Comparison of ENCODE assay signal across 26 cellular contexts in the genomic region with DNA sequence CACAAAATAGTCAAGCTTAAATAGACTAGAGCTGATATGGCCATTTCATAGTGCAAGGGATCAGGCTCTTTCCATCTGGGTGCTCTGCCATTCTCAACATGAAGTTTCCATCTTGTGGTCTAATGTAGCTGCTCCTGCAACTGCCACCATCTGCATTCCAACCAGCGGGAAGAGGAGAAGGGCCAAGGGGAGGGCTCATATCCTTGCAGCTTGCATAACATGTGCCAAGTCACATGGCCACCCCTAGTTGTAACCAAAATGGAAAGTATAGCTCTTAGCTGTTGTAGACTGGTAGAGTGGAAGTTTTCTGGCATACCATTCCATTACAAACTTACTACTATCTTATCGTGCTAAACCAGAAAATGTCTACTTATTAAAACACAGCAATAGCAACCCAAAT.
"Had no signal": no experiment of that assay in that cellular context is flagged by ENCODE, and none has a peak within 500 bp of the region (broad histone marks: within the 10 kb centered on the region; RNA-seq: fewer than 3 reads in every experiment).

No MANE protein-coding gene starts in this region.

- H3K4me3 ChIP-seq: colonic mucosa had no signal

- H3K9me3 ChIP-seq: colonic mucosa had no signal

- H3K4me1 Mint-ChIP-seq: activated naive CD4-positive, alpha-beta T cell treated with anti-CD3 and anti-CD28 coated beads, Interleukin-2, amount 10 ng/mL, durations not matched to agents 7 days and 5 days; activated naive CD8-positive, alpha-beta T cell treated with anti-CD3 and anti-CD28 coated beads, Interleukin-2, amount 50 U/mL, for 24 hours; central memory CD8-positive, alpha-beta T cell had no signal

- H3K27me3 ChIP-seq: brain microvascular endothelial cell, colonic mucosa had no signal

- DNase-seq: activated CD4-positive, alpha-beta memory T cell treated with anti-CD3 and anti-CD28 coated beads for 36 hours; activated CD4-positive, alpha-beta T cell treated with anti-CD3 and anti-CD28 coated beads, Interleukin-2, amount 50 U/mL, for 1 hour; activated CD8-positive, alpha-beta memory T cell treated with anti-CD3 and anti-CD28 coated beads, Interleukin-2, amount 50 U/mL, for 4 hours; activated effector memory CD4-positive, alpha-beta T cell treated with Interleukin-2 at 50 U/mL for 16 hours; activated naive CD4-positive, alpha-beta T cell treated with anti-CD3 and anti-CD28 coated beads, Interleukin-2, amount 10 ng/mL, durations not matched to agents 7 days and 5 days; activated naive CD8-positive, alpha-beta T cell treated with anti-CD3 and anti-CD28 coated beads, Interleukin-2, amount 50 U/mL, for 24 hours; activated T-cell treated with anti-CD3 and anti-CD28 coated beads for 4 hours; activated T-cell treated with anti-CD3 and anti-CD28 coated beads, Interleukin-2, amount 50 U/mL, for 4 hours; anterior cingulate cortex; brain microvascular endothelial cell; colonic mucosa; NCI-H1105 treated with DMSO at 0.1 percent for 48 hours; NCI-H1436 treated with DMSO at 0.1 percent for 48 hours; NCI-H1694 treated with DMSO at 0.1 percent for 48 hours; NCI-H2029; NCI-H345; NCI-H524 treated with DMSO at 0.1 percent for 48 hours; RPMI8226; SHP77 treated with DMSO at 0.1 percent for 48 hours; SW 1271; T-helper 1 cell; T-helper 2 cell; T-helper 9 cell had no signal

- H3K27me3 Mint-ChIP-seq: activated naive CD4-positive, alpha-beta T cell treated with anti-CD3 and anti-CD28 coated beads, Interleukin-2, amount 10 ng/mL, durations not matched to agents 7 days and 5 days; activated naive CD8-positive, alpha-beta T cell; activated naive CD8-positive, alpha-beta T cell treated with anti-CD3 and anti-CD28 coated beads, Interleukin-2, amount 50 U/mL, for 24 hours; central memory CD8-positive, alpha-beta T cell had no signal

- H3K36me3 ChIP-seq: brain microvascular endothelial cell, colonic mucosa had no signal

- ATAC-seq: activated naive CD8-positive, alpha-beta T cell treated with anti-CD3 and anti-CD28 coated beads, Interleukin-2, amount 50 U/mL, for 24 hours; activated T-cell treated with anti-CD3 and anti-CD28 coated beads, Interleukin-2, amount 50 U/mL, for 4 hours; Panc1 had no signal

- H3K27ac ChIP-seq: brain microvascular endothelial cell, colonic mucosa had no signal

- H3K4me1 ChIP-seq: colonic mucosa had no signal

- H3K4me3 Mint-ChIP-seq: activated CD4-positive, alpha-beta memory T cell treated with anti-CD3 and anti-CD28 coated beads for 36 hours; activated naive CD4-positive, alpha-beta T cell treated with anti-CD3 and anti-CD28 coated beads, Interleukin-2, amount 10 ng/mL, durations not matched to agents 7 days and 5 days; activated naive CD8-positive, alpha-beta T cell; activated naive CD8-positive, alpha-beta T cell treated with anti-CD3 and anti-CD28 coated beads, Interleukin-2, amount 50 U/mL, for 24 hours; activated T-cell treated with anti-CD3 and anti-CD28 coated beads, Interleukin-2, amount 50 U/mL, for 4 hours; central memory CD8-positive, alpha-beta T cell had no signal

- H3K27ac Mint-ChIP-seq: activated CD4-positive, alpha-beta memory T cell treated with anti-CD3 and anti-CD28 coated beads for 36 hours; activated naive CD4-positive, alpha-beta T cell treated with anti-CD3 and anti-CD28 coated beads, Interleukin-2, amount 10 ng/mL, durations not matched to agents 7 days and 5 days; activated naive CD8-positive, alpha-beta T cell; activated naive CD8-positive, alpha-beta T cell treated with anti-CD3 and anti-CD28 coated beads, Interleukin-2, amount 50 U/mL, for 24 hours had no signal
